8 cellular contexts compared by ENCODE assay signal in genomic region chr17:40099627-40100418, GRCh38. TPM values are rescaled to one million over a fixed set of nuclear protein-coding genes. Genes with fewer than 3 reads are reported as not detected.
DNase-seq lines count a peak whose midpoint lies in the region; ATAC-seq and TF ChIP-seq lines count a peak whose summit lies in the region.

No MANE protein-coding gene starts in this region.

- H3K27ac Mint-ChIP-seq in nephron, result peak overlapping the region; percentile 68 to 97 (median 92)

- no peak for ATAC-seq in GM21619 (IDR thresholded peaks at IDR 0.05; ENCODE audit: unreplicated experiment)

- TSS peak; percentile 93 for BruUV-seq in OCI-LY7 (replicated peaks; lab: Mats Ljungman, UMichigan)

- H3K4me1 Mint-ChIP-seq in nephron, result peaks cover 72% of the 10 kb centered on the region

- peak overlapping the region; percentile 82 for H2AFZ ChIP-seq in OCI-LY7 (ENCODE audit: low read length)

- H4K20me1 ChIP-seq in OCI-LY7 (ENCODE audit: insufficient read depth, low read length), result no peaks in the 10 kb centered on the region

- intact Hi-C loops in OCI-LY7 (cut with micrococcal nuclease; ENCODE audit: unreplicated experiment), result no loop called here

- no peaks in the 10 kb centered on the region for H3K9me2 ChIP-seq in OCI-LY7 (ENCODE audit: insufficient read depth, low read length)

- DNase-seq in GM12864 (ENCODE audit: low read depth), result no peak
- DNase-seq in OCI-LY7 (ENCODE audit: low spot score), result no peak
- DNase-seq in NCI-H146 treated with DMSO at 0.1 percent for 48 hours (lab: John Stamatoyannopoulos, UW; ENCODE audit: unreplicated experiment), result no peak
- no peak for DNase-seq in NCI-H2227 treated with DMSO at 0.1 percent for 48 hours (lab: John Stamatoyannopoulos, UW)
- no peak for DNase-seq in amniotic stem cell (lab: John Stamatoyannopoulos, UW)

- H3K4me1 ChIP-seq in OCI-LY7 (ENCODE audit: insufficient read depth, low read length, poor library complexity, severe bottlenecking) (peaks cover 53% of the 10 kb centered on the region), endocrine pancreas (ENCODE audit: control insufficient read depth, insufficient read depth, low read length) (no peaks in the 10 kb centered on the region)

- H3K36me3 ChIP-seq in OCI-LY7 (ENCODE audit: insufficient read depth, low read length), result peaks cover 28% of the 10 kb centered on the region
- peaks cover 7% of the 10 kb centered on the region for H3K36me3 ChIP-seq in endocrine pancreas (ENCODE audit: control insufficient read depth, insufficient read depth, low read length)

- POLR2A ChIA-PET in OCI-LY7 (lab: Charles Lee), result interaction anchor here (0.9 to 4.8 kb wide), 7 partner anchors 10 to 1198 kb away, joined by 3 to 52 read pairs (median 5); partner anchors contain the start of gene MED24

- H3K9me3 ChIP-seq in OCI-LY7 (ENCODE audit: low read length), result no peaks in the 10 kb centered on the region
- no peaks in the 10 kb centered on the region for H3K9me3 ChIP-seq in endocrine pancreas (ENCODE audit: control insufficient read depth, low read length)

- no peaks in the 10 kb centered on the region for H3K27me3 Mint-ChIP-seq in nephron (ENCODE audit: low read depth)

- H3K27ac ChIP-seq in OCI-LY7 (ENCODE audit: low read depth, low read length, poor library complexity, severe bottlenecking), result peak overlapping the region; percentile 75

- H3K36me3 Mint-ChIP-seq in nephron (ENCODE audit: low read depth), result peaks cover 8% of the 10 kb centered on the region

- H3K9me3 Mint-ChIP-seq in nephron, result no peaks in the 10 kb centered on the region

- peaks cover 16% of the 10 kb centered on the region; the same call in 1 of the 2 replicates for H3K79me2 ChIP-seq in OCI-LY7 (ENCODE audit: insufficient read depth, low read depth, low read length)

- peak overlapping the region; percentile 78 to 84 (median 83) for H3K4me3 Mint-ChIP-seq in nephron

- no peaks in the 10 kb centered on the region for H3K27me3 ChIP-seq in endocrine pancreas (ENCODE audit: control insufficient read depth, insufficient read depth, low read length)

- H3K4me3 ChIP-seq in GM12864 (ENCODE audit: low read depth, low read length) (peak overlapping the region; percentile 76), OCI-LY7 (ENCODE audit: low read depth, low read length, poor library complexity, severe bottlenecking) (peak overlapping the region; percentile 78), endocrine pancreas (ENCODE audit: control insufficient read depth, insufficient read depth, low read length) (peak overlapping the region; percentile 83)

- H3K9ac ChIP-seq in endocrine pancreas (ENCODE audit: control insufficient read depth, insufficient read depth, low read length), result peak overlapping the region; percentile 77

- H3K4me2 ChIP-seq in OCI-LY7 (ENCODE audit: low read length), result peak overlapping the region; percentile 98

- CTCF ChIA-PET in OCI-LY7 (lab: Charles Lee; ENCODE audit: unreplicated experiment), result interaction anchor here (0.6 to 1.8 kb wide), 5 partner anchors 10 to 33 kb away, joined by 3 to 17 read pairs (median 3); no protein-coding TSS in a partner anchor

- TF ChIP-seq CTCF in GM12864 (IDR thresholded peaks at IDR 0.05; ENCODE audit: low read depth, low read length, missing control alignments), result no peak
- no peak for TF ChIP-seq CTCF in OCI-LY7 (conservative IDR thresholded peaks at IDR 0.05; ENCODE audit: low read length)
- TF ChIP-seq CTCF in nephron (IDR thresholded peaks at IDR 0.05; ENCODE audit: unreplicated experiment in 3 of 3), result no peak

RNA-seq across cellular contexts. Expression of gene NR1D1, which starts 0.6 kb away (rescaled TPM):
- 1.7 and 2.3 TPM in 2 replicates for total RNA-seq in OCI-LY7 (2014; rRNA removed; shearing (Covaris generic))
- 7.0 and 8.7 TPM in 2 replicates for total RNA-seq in OCI-LY7 (2022)

RNA-seq across cellular contexts. Expression of gene MSL1, which starts 21.9 kb away (rescaled TPM):
- 67.2 and 95.4 TPM in 2 replicates for total RNA-seq in OCI-LY7 (2014; rRNA removed; shearing (Covaris generic))
- 96.0 and 97.2 TPM in 2 replicates for total RNA-seq in OCI-LY7 (2022)

RNA-seq across cellular contexts. Expression of gene THRA, which starts 37.1 kb away (rescaled TPM):
- 5.4 and 9.3 TPM in 2 replicates for total RNA-seq in OCI-LY7 (2014; rRNA removed; shearing (Covaris generic))
- 3.9 and 5.1 TPM in 2 replicates for total RNA-seq in OCI-LY7 (2022)

RNA-seq across cellular contexts. Expression of gene CASC3, which starts 40.5 kb away (rescaled TPM):
- total RNA-seq in OCI-LY7 (2014; rRNA removed; shearing (Covaris generic)), result 42.6 and 46.9 TPM in 2 replicates
- 100 and 117 TPM in 2 replicates for total RNA-seq in OCI-LY7 (2022)

RNA-seq across cellular contexts. Expression of gene MED24, which starts 45.6 kb away (rescaled TPM):
- 36.3 and 65.9 TPM in 2 replicates for total RNA-seq in OCI-LY7 (2014; rRNA removed; shearing (Covaris generic))
- total RNA-seq in OCI-LY7 (2022), result 103 and 112 TPM in 2 replicates
